In genomic region chr4:121126449-121127006, GRCh38 we compare ENCODE assay signal across 29 cellular contexts. TPM values are rescaled to one million over a fixed set of nuclear protein-coding genes. Genes with fewer than 3 reads are reported as not detected.
"Had no signal": no experiment of that assay in that cellular context is flagged by ENCODE, and none has a peak within 500 bp of the region (broad histone marks: within the 10 kb centered on the region; RNA-seq: fewer than 3 reads in every experiment).

No MANE protein-coding gene starts in this region.

- H3K27ac Mint-ChIP-seq: activated naive CD8-positive, alpha-beta T cell; activated T-helper 1 cell treated with anti-CD3 and anti-CD28 coated beads, Interleukin-12 subunit alpha, Interleukin-12 subunit beta, Interleukin-2, Interleukin-4 antibody, amounts not matched to agents 30 ng/mL and 10 ng/mL and 1 ng/mL, durations not matched to agents 14 hours and 24 hours and 36 hours; brain; T-helper 1 cell treated with Interleukin-12 subunit alpha and Interleukin-12 subunit beta and Interleukin-4 antibody, amounts not matched to agents 30 μg/mL and 1 μg/mL, for 36 hours had no signal

- FAIRE-seq: astrocyte, K562 had no signal

- H3K4me1 Mint-ChIP-seq: brain had no signal

- ATAC-seq: activated CD8-positive, alpha-beta T cell treated with anti-CD3 and anti-CD28 coated beads, Interleukin-2, amount 10 ng/mL, durations not matched to agents 7 days and 5 days; K562; Panc1; Right ventricle myocardium inferior had no signal

- H3K36me3 Mint-ChIP-seq: brain had no signal

- H3K4me3 ChIP-seq: K562 had no signal

- H3K27me3 Mint-ChIP-seq: activated naive CD8-positive, alpha-beta T cell had no signal

- DNase-seq: activated CD4-positive, alpha-beta T cell treated with anti-CD3 and anti-CD28 coated beads for 48 hours; activated CD4-positive, alpha-beta T cell treated with anti-CD3 and anti-CD28 coated beads, Interleukin-2, amount 50 U/mL, for 4 hours; activated CD4-positive, CD25-positive, alpha-beta regulatory T cell treated with anti-CD3 and anti-CD28 coated beads, Interleukin-2, amount 50 U/mL, for 72 hours; activated CD8-positive, alpha-beta memory T cell treated with anti-CD3 and anti-CD28 coated beads, Interleukin-2, amount 50 U/mL, for 48 hours; activated CD8-positive, alpha-beta T cell treated with anti-CD3 and anti-CD28 coated beads, Interleukin-2, amount 10 ng/mL, durations not matched to agents 7 days and 5 days; activated effector memory CD4-positive, alpha-beta T cell treated with Interleukin-2 at 50 U/mL for 16 hours; activated naive CD4-positive, alpha-beta T cell; activated T-cell treated with anti-CD3 and anti-CD28 coated beads, Interleukin-2, amount 50 U/mL, for 1 hour; amygdala; Karpas-422; MM.1S; NCI-H1048; NCI-H146; NCI-H187 treated with DMSO at 0.1 percent for 48 hours; NCI-H2081 treated with DMSO at 0.1 percent for 48 hours; NCI-H2227 treated with DMSO at 0.1 percent for 48 hours; NCI-H526; NCI-H774; NK-92 treated with Interleukin-12 subunit alpha and Interleukin-12 subunit beta, amount 100 ng/mL, for 24 hours; OCI-M1; RPMI8226 had no signal

- H3K4me3 Mint-ChIP-seq: activated CD8-positive, alpha-beta T cell treated with anti-CD3 and anti-CD28 coated beads, Interleukin-2, amount 10 ng/mL, durations not matched to agents 7 days and 5 days; activated naive CD8-positive, alpha-beta T cell; activated T-helper 1 cell treated with anti-CD3 and anti-CD28 coated beads, Interleukin-12 subunit alpha, Interleukin-12 subunit beta, Interleukin-2, Interleukin-4 antibody, amounts not matched to agents 30 ng/mL and 10 ng/mL and 1 ng/mL, durations not matched to agents 14 hours and 24 hours and 36 hours; brain; T-helper 1 cell treated with Interleukin-12 subunit alpha and Interleukin-12 subunit beta and Interleukin-4 antibody, amounts not matched to agents 30 μg/mL and 1 μg/mL, for 36 hours had no signal

RNA-seq across cellular contexts. Expression of gene TNIP3, which starts 37.6 kb away (rescaled TPM):
- total RNA-seq: Right ventricle myocardium inferior had no signal
- polyA plus RNA-seq: K562 had no signal

RNA-seq across cellular contexts. Expression of gene NDNF, which starts 54.2 kb away (rescaled TPM):
- total RNA-seq: K562 had no signal
- polyA plus RNA-seq: K562 had no signal
